Comparison of ENCODE assay signal across 8 cellular contexts in the genomic region with DNA sequence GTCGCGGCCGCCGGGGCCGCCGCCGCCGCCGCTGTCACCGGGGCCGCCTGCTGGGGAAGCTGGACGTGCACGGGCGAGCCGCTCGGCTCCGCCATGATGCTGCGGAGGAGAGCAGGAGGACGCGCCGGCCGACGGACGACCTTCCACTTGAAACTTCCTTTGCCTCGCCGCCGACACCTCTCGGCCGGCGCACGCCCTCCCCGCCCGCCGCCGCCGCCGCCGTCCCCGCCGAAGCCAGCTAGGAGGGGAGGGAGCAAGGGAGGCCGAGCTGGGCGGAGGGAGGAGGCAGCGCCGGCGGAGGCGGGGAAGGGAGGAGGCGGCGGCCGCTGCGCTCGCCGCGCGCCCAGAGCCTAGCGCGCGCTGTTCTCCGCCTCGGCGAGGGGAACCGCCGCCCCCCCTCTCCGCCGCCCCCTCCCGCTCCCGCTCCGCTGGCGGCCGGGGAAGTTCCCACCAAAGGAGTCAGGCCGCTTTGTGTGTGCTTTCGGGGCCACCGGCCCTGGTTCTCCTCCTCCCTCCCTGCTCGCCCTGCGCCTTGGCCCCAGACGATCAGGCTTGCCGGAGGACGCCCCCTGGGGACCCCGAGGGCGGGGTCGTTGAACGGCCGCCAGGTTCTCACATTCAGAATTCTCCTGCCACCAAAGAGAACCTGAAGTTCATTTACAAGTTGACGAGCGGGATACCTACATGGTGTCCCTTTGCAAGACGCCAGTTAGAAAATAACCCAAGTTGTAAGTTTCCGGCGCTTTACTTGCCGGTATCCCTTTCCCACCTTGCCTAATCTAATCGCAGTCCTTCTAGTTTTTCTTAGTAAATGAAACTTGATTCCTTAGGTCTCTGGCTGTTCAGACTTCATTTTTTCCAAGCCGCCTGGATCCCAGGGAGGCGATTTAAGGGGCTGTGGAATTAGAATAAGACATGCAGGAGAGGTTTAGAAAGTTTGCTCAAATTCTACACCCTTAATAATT. TPM values are rescaled to one million over a fixed set of nuclear protein-coding genes. Genes with fewer than 3 reads are reported as not detected.
DNase-seq lines count a peak whose midpoint lies in the region; ATAC-seq and TF ChIP-seq lines count a peak whose summit lies in the region.

A gene (minus strand): TSS at position 255 of the 965 bp plus-strand sequence. CDS start 160 bp downstream, at position 95.

- peaks cover 39% of the 10 kb centered on the region for H3K4me1 Mint-ChIP-seq in activated CD4-positive, alpha-beta memory T cell treated with anti-CD3 and anti-CD28 coated beads, Interleukin-2, amount 10 ng/mL, durations not matched to agents 7 days and 5 days

- peak within 1 kb of the TSS; percentile 80 for H3K27ac ChIP-seq in lower lobe of right lung

- H3K4me3 Mint-ChIP-seq in activated CD4-positive, alpha-beta memory T cell treated with anti-CD3 and anti-CD28 coated beads, Interleukin-2, amount 10 ng/mL, durations not matched to agents 7 days and 5 days, result peak within 1 kb of the TSS; percentile 89

- peak within 1 kb of the TSS; percentile 98 for H3K27ac Mint-ChIP-seq in activated CD4-positive, alpha-beta memory T cell treated with anti-CD3 and anti-CD28 coated beads, Interleukin-2, amount 10 ng/mL, durations not matched to agents 7 days and 5 days

- H3K36me3 ChIP-seq in BJ (ENCODE audit: control insufficient read depth, insufficient read depth, low read length) (no peaks in the 10 kb centered on the region), lower lobe of right lung (no peaks in the 10 kb centered on the region)

- CTCF ChIA-PET in BJ (lab: Yijun Ruan, JAX), result interaction anchor here (0.8 to 1.0 kb wide), 2 partner anchors 15 to 178 kb away, joined by 3 read pairs; no protein-coding TSS in a partner anchor
- CTCF ChIA-PET in activated CD4-positive, alpha-beta memory T cell treated with anti-CD3 and anti-CD28 coated beads, Interleukin-2, amount 10 ng/mL, durations not matched to agents 7 days and 5 days (lab: Charles Lee), result no interaction called here

- H3K27me3 Mint-ChIP-seq in activated CD4-positive, alpha-beta memory T cell treated with anti-CD3 and anti-CD28 coated beads, Interleukin-2, amount 10 ng/mL, durations not matched to agents 7 days and 5 days, result no peaks in the 10 kb centered on the region

- POLR2A ChIA-PET in BJ (lab: Charles Lee), result no interaction called here
- POLR2A ChIA-PET in activated CD4-positive, alpha-beta memory T cell treated with anti-CD3 and anti-CD28 coated beads, Interleukin-2, amount 10 ng/mL, durations not matched to agents 7 days and 5 days (lab: Charles Lee), result interaction anchor here (0.8 to 1.7 kb wide), 7 partner anchors 36 to 86 kb away, joined by 3 to 6 read pairs (median 4); no protein-coding TSS in a partner anchor

- H3K27me3 ChIP-seq in BJ (ENCODE audit: control insufficient read depth, insufficient read depth, low read length), result no peaks in the 10 kb centered on the region
- H3K27me3 ChIP-seq in lower lobe of right lung (ENCODE audit: low read depth), result no peaks in the 10 kb centered on the region

- H3K4me3 ChIP-seq in BJ (ENCODE audit: low read depth, low read length) (peak within 1 kb of the TSS; percentile 75), lower lobe of right lung (peak within 1 kb of the TSS; percentile 81)

- ATAC-seq in HG03442 (IDR thresholded peaks at IDR 0.05; ENCODE audit: unreplicated experiment) (peak; percentile 79), lower lobe of right lung (peak; percentile 92 to 93)

- H3K9me3 ChIP-seq in lower lobe of right lung, result no peaks in the 10 kb centered on the region

- H3K9me3 Mint-ChIP-seq in activated CD4-positive, alpha-beta memory T cell treated with anti-CD3 and anti-CD28 coated beads, Interleukin-2, amount 10 ng/mL, durations not matched to agents 7 days and 5 days, result no peaks in the 10 kb centered on the region

- DNase-seq in BJ (ENCODE audit: low read depth) (no peak), GM19240 (ENCODE audit: insufficient read length, low spot score) (peak; percentile 33), NCI-H748 treated with DMSO at 0.1 percent for 48 hours (lab: John Stamatoyannopoulos, UW) (peak; percentile 72), lower lobe of right lung (peak; percentile 83)
- peak; percentile 74 for DNase-seq in activated CD4-positive, alpha-beta memory T cell treated with anti-CD3 and anti-CD28 coated beads, Interleukin-2, amount 10 ng/mL, durations not matched to agents 7 days and 5 days
- DNase-seq in effector CD4-positive, alpha-beta T cell, result peak; percentile 62
- DNase-seq in stimulated activated CD4-positive, alpha-beta T cell treated with anti-CD3 and anti-CD28 coated beads, TNF-alpha, amount 100 ng/mL, for 24 hours (ENCODE audit: low read depth in 3 of 3), result peak; percentile 45 to 76 (median 53)

- peaks cover 23% of the 10 kb centered on the region for H3K4me1 ChIP-seq in lower lobe of right lung

- intact Hi-C loops in lower lobe of right lung (cut with DNase I), result no loop called here

- H3K36me3 Mint-ChIP-seq in activated CD4-positive, alpha-beta memory T cell treated with anti-CD3 and anti-CD28 coated beads, Interleukin-2, amount 10 ng/mL, durations not matched to agents 7 days and 5 days (ENCODE audit: low read depth), result peaks cover 3% of the 10 kb centered on the region

- TF ChIP-seq CTCF in BJ (IDR thresholded peaks at IDR 0.05; ENCODE audit: insufficient read depth, low read depth, low read length) (peak; percentile 31), lower lobe of right lung (IDR thresholded peaks at IDR 0.05) (no peak)

RNA-seq across cellular contexts. Expression of the gene that starts here (rescaled TPM):
- 7.6 and 16.9 TPM in 2 replicates for polyA plus RNA-seq in BJ (2011; rRNA removed)
- 5.6 and 7.0 TPM in 2 replicates for polyA minus RNA-seq in BJ (2011; rRNA and poly(A)+ RNA removed)
- 10 to 100 TPM; 43.0 to 45.5 TPM for total RNA-seq in activated CD4-positive, alpha-beta memory T cell treated with anti-CD3 and anti-CD28 coated beads, Interleukin-2, amount 10 ng/mL, durations not matched to agents 7 days and 5 days
- 12.6 TPM for total RNA-seq in lower lobe of right lung
